In genomic region chr1:72485786-72486185, GRCh38 we compare ENCODE assay signal across 31 cellular contexts.
DNase-seq lines count a peak whose midpoint lies in the region; FAIRE-seq and TF ChIP-seq lines count a peak whose summit lies in the region.
"Had no signal": no experiment of that assay in that cellular context is flagged by ENCODE, and none has a peak within 500 bp of the region (broad histone marks: within the 10 kb centered on the region; RNA-seq: fewer than 3 reads in every experiment).

No MANE protein-coding gene starts in this region.

- H3K27me3 Mint-ChIP-seq in activated T-cell treated with anti-CD3 and anti-CD28 coated beads, Interleukin-2, amount 50 U/mL, for 24 hours: no peaks in the 10 kb centered on the region
- H3K27me3 Mint-ChIP-seq: activated CD4-positive, alpha-beta memory T cell treated with anti-CD3 and anti-CD28 coated beads for 36 hours; stimulated activated naive CD8-positive, alpha-beta T cell treated with anti-CD3 and anti-CD28 coated beads, Interleukin-15, amount 100 ng/mL, for 72 hours had no signal

- no peak overlapping the region for H3K4me3 ChIP-seq in small intestine (ENCODE audit: low read depth in 1 of 2, low read length in 2 of 2)
- H3K4me3 ChIP-seq: BLaER1 treated with 17β-estradiol and CSF1 and Interleukin-3, amounts not matched to agents 10 nM and 100 nM; colonic mucosa; heart left ventricle; right atrium auricular region; thoracic aorta; uterus had no signal

- no peaks in the 10 kb centered on the region for H3K4me1 Mint-ChIP-seq in activated T-cell treated with anti-CD3 and anti-CD28 coated beads, Interleukin-2, amount 50 U/mL, for 24 hours (ENCODE audit: low read depth)

- no peak overlapping the region for H3K4me3 Mint-ChIP-seq in activated T-cell treated with anti-CD3 and anti-CD28 coated beads, Interleukin-2, amount 50 U/mL, for 24 hours
- H3K4me3 Mint-ChIP-seq: activated CD4-positive, alpha-beta memory T cell treated with anti-CD3 and anti-CD28 coated beads for 36 hours; activated naive CD4-positive, alpha-beta T cell treated with anti-CD3 and anti-CD28 coated beads for 36 hours; activated T-helper 1 cell treated with anti-CD3 and anti-CD28 coated beads, Interleukin-12 subunit alpha, Interleukin-12 subunit beta, Interleukin-2, Interleukin-4 antibody, amounts not matched to agents 30 ng/mL and 10 ng/mL and 1 ng/mL, durations not matched to agents 14 hours and 24 hours and 36 hours; stimulated activated naive CD8-positive, alpha-beta T cell treated with anti-CD3 and anti-CD28 coated beads, Interleukin-15, amount 100 ng/mL, for 72 hours had no signal

- H3K4me1 ChIP-seq in small intestine (ENCODE audit: control insufficient read depth in 2 of 2, insufficient read depth in 1 of 2, low read depth in 1 of 2, low read length in 1 of 2): no peaks in the 10 kb centered on the region
- H3K4me1 ChIP-seq: BLaER1 treated with 17β-estradiol and CSF1 and Interleukin-3, amounts not matched to agents 10 nM and 100 nM; colonic mucosa; heart left ventricle; parathyroid adenoma; right atrium auricular region; uterus had no signal

- H3K9me3 ChIP-seq in small intestine (ENCODE audit: control insufficient read depth, low read depth): no peaks in the 10 kb centered on the region
- H3K9me3 ChIP-seq: BLaER1 treated with 17β-estradiol and CSF1 and Interleukin-3, amounts not matched to agents 10 nM and 100 nM; colonic mucosa; right atrium auricular region; thoracic aorta; uterus had no signal

- H3K27ac Mint-ChIP-seq in activated T-cell treated with anti-CD3 and anti-CD28 coated beads, Interleukin-2, amount 50 U/mL, for 24 hours: no peak overlapping the region
- H3K27ac Mint-ChIP-seq: activated CD4-positive, alpha-beta memory T cell treated with anti-CD3 and anti-CD28 coated beads for 36 hours; activated naive CD4-positive, alpha-beta T cell treated with anti-CD3 and anti-CD28 coated beads for 36 hours; activated T-helper 1 cell treated with anti-CD3 and anti-CD28 coated beads, Interleukin-12 subunit alpha, Interleukin-12 subunit beta, Interleukin-2, Interleukin-4 antibody, amounts not matched to agents 30 ng/mL and 10 ng/mL and 1 ng/mL, durations not matched to agents 14 hours and 24 hours and 36 hours; stimulated activated naive CD8-positive, alpha-beta T cell treated with anti-CD3 and anti-CD28 coated beads, Interleukin-15, amount 100 ng/mL, for 72 hours had no signal

- H3K27me3 ChIP-seq in small intestine (ENCODE audit: control insufficient read depth in 2 of 2, insufficient read depth in 2 of 2, low read length in 2 of 2): no peaks in the 10 kb centered on the region
- H3K27me3 ChIP-seq: BLaER1 treated with 17β-estradiol and CSF1 and Interleukin-3, amounts not matched to agents 10 nM and 100 nM; colonic mucosa; heart left ventricle; right atrium auricular region; uterus had no signal

- WGBS in small intestine, 3 donors: 7 to 17% (median 15%) methylated on average over 1 of the region's 1 CpG

- no peaks in the 10 kb centered on the region for H3K9me3 Mint-ChIP-seq in activated T-cell treated with anti-CD3 and anti-CD28 coated beads, Interleukin-2, amount 50 U/mL, for 24 hours
- H3K9me3 Mint-ChIP-seq: activated T-helper 1 cell treated with anti-CD3 and anti-CD28 coated beads, Interleukin-12 subunit alpha, Interleukin-12 subunit beta, Interleukin-2, Interleukin-4 antibody, amounts not matched to agents 30 ng/mL and 10 ng/mL and 1 ng/mL, durations not matched to agents 14 hours and 24 hours and 36 hours; stimulated activated naive CD8-positive, alpha-beta T cell treated with anti-CD3 and anti-CD28 coated beads, Interleukin-15, amount 100 ng/mL, for 72 hours had no signal

- no peak for FAIRE-seq in small intestine (lab: Jason Lieb, UNC)
- FAIRE-seq: bronchial epithelial cell had no signal

- DNase-seq in AG09319 (ENCODE audit: extremely low read depth, low read depth) (peak; percentile 4), LHCN-M2 (ENCODE audit: low read depth) (peak; percentile 14), cerebellum (ENCODE audit: low spot score) (peak; percentile 1), myocyte (ENCODE audit: low read depth) (peak; percentile 1), SK-N-DZ (ENCODE audit: low spot score) (no peak), small intestine (no peak)
- no peak for DNase-seq in activated T-cell treated with anti-CD3 and anti-CD28 coated beads, Interleukin-2, amount 50 U/mL, for 24 hours
- no peak for DNase-seq in activated CD8-positive, alpha-beta memory T cell treated with anti-CD3 and anti-CD28 coated beads for 24 hours
- DNase-seq: activated CD4-positive, alpha-beta memory T cell treated with anti-CD3 and anti-CD28 coated beads for 36 hours; activated CD4-positive, alpha-beta T cell treated with anti-CD3 and anti-CD28 coated beads for 1 hour; activated CD8-positive, alpha-beta memory T cell treated with anti-CD3 and anti-CD28 coated beads, Interleukin-2, amount 50 U/mL, for 4 hours; activated naive CD4-positive, alpha-beta T cell treated with anti-CD3 and anti-CD28 coated beads for 36 hours; amniotic stem cell; colonic mucosa; DMS53; effector CD8-positive, alpha-beta T cell; foreskin melanocyte; GDM1; heart left ventricle; NCI-H1694 treated with DMSO at 0.1 percent for 48 hours; NCI-H526; stimulated activated naive CD8-positive, alpha-beta T cell treated with anti-CD3 and anti-CD28 coated beads, Interleukin-15, amount 100 ng/mL, for 72 hours; T-helper 2 cell; uterus had no signal

- no peaks in the 10 kb centered on the region for H3K36me3 Mint-ChIP-seq in activated T-cell treated with anti-CD3 and anti-CD28 coated beads, Interleukin-2, amount 50 U/mL, for 24 hours (ENCODE audit: low read depth)
- H3K36me3 Mint-ChIP-seq: activated CD4-positive, alpha-beta memory T cell treated with anti-CD3 and anti-CD28 coated beads for 36 hours had no signal

- H3K36me3 ChIP-seq in small intestine (ENCODE audit: control insufficient read depth in 2 of 2, insufficient read depth in 2 of 2, low read length in 2 of 2): no peaks in the 10 kb centered on the region
- H3K36me3 ChIP-seq: BLaER1 treated with 17β-estradiol and CSF1 and Interleukin-3, amounts not matched to agents 10 nM and 100 nM; colonic mucosa; heart left ventricle; right atrium auricular region; thoracic aorta; uterus had no signal

- TF ChIP-seq CTCF in AG09319 (IDR thresholded peaks at IDR 0.05; ENCODE audit: low read depth, low read length): no peak

- H3K27ac ChIP-seq in small intestine (ENCODE audit: low read depth in 1 of 2, low read length in 1 of 2): no peak overlapping the region
- H3K27ac ChIP-seq: BLaER1 treated with 17β-estradiol and CSF1 and Interleukin-3, amounts not matched to agents 10 nM and 100 nM; colonic mucosa; epithelial cell of prostate; heart left ventricle; parathyroid adenoma; right atrium auricular region; thoracic aorta; uterus had no signal

Comparison
In these comparisons a context has a peak if more than half of its experiments do, and no peak if none do; other contexts are left out.
1. DNase-seq: peak in AG09319 (single experiment), LHCN-M2 (single experiment), cerebellum (single experiment) and myocyte (single experiment); none in activated T-cell treated with anti-CD3 and anti-CD28 coated beads, Interleukin-2, amount 50 U/mL, for 24 hours (single experiment), activated CD8-positive, alpha-beta memory T cell treated with anti-CD3 and anti-CD28 coated beads for 24 hours (single experiment), SK-N-DZ (single experiment) and small intestine (single experiment).